1 cellular context compared by ENCODE assay signal in the genomic region with DNA sequence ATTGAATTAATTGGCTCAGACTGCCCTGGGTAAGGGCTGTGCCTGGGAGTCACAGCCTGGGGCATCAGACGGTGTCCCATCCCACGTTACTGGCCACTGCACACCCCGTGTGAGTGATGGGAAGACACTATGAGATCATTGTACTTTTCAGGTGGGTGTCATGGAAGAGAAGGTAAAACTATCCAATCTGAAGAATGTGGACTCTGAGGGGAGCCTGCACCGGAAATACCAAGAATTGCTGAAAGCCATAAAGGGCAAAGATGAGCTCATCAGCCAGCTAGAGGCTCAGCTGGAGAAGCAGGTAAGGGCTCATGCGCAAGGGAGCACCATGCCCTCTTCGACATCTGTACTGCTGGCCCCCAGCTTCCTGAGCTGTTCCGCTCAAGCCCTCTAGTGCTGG.
TF ChIP-seq lines count a peak whose summit lies in the region.

No MANE protein-coding gene starts in this region.

TF ChIP-seq in IMR-90, 13 proteins besides CTCF, POLR2A, EP300 and RAD21:
- TF ChIP-seq MAZ (IDR thresholded peaks at IDR 0.05; ENCODE audit: borderline replicate concordance, low read depth, low read length) (no peak), NFE2L2 (IDR thresholded peaks at IDR 0.05; ENCODE audit: low read depth, low read length) (no peak), SMC3 (IDR thresholded peaks at IDR 0.05; ENCODE audit: low read depth, low read length) (no peak), CEBPB (IDR thresholded peaks at IDR 0.05; ENCODE audit: low read depth, low read length) (no peak), RCOR1 (IDR thresholded peaks at IDR 0.05; ENCODE audit: insufficient replicate concordance, low read length) (no peak), FOS (IDR thresholded peaks at IDR 0.05; ENCODE audit: low read depth, low read length) (no peak), RFX5 (IDR thresholded peaks at IDR 0.05; ENCODE audit: low read depth, low read length) (no peak), CHD1 (IDR thresholded peaks at IDR 0.05; ENCODE audit: low read depth, low read length) (no peak), MXI1 (IDR thresholded peaks at IDR 0.05; ENCODE audit: borderline replicate concordance, low read depth, low read length) (no peak), BHLHE40 (IDR thresholded peaks at IDR 0.05; ENCODE audit: low read depth, low read length) (no peak), MAFK (IDR thresholded peaks at IDR 0.05; ENCODE audit: low read depth, low read length) (no peak)
- TF ChIP-seq, protein P1, sequence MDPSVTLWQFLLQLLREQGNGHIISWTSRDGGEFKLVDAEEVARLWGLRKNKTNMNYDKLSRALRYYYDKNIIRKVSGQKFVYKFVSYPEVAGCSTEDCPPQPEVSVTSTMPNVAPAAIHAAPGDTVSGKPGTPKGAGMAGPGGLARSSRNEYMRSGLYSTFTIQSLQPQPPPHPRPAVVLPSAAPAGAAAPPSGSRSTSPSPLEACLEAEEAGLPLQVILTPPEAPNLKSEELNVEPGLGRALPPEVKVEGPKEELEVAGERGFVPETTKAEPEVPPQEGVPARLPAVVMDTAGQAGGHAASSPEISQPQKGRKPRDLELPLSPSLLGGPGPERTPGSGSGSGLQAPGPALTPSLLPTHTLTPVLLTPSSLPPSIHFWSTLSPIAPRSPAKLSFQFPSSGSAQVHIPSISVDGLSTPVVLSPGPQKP (IDR thresholded peaks at IDR 0.05; ENCODE audit: borderline replicate concordance, low read depth, low read length) = no peak
- TF ChIP-seq, protein P2, sequence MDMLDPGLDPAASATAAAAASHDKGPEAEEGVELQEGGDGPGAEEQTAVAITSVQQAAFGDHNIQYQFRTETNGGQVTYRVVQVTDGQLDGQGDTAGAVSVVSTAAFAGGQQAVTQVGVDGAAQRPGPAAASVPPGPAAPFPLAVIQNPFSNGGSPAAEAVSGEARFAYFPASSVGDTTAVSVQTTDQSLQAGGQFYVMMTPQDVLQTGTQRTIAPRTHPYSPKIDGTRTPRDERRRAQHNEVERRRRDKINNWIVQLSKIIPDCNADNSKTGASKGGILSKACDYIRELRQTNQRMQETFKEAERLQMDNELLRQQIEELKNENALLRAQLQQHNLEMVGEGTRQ (IDR thresholded peaks at IDR 0.05; ENCODE audit: low read depth, low read length) = no peak
